ENCODE assay signal across 25 cellular contexts in the genomic region with DNA sequence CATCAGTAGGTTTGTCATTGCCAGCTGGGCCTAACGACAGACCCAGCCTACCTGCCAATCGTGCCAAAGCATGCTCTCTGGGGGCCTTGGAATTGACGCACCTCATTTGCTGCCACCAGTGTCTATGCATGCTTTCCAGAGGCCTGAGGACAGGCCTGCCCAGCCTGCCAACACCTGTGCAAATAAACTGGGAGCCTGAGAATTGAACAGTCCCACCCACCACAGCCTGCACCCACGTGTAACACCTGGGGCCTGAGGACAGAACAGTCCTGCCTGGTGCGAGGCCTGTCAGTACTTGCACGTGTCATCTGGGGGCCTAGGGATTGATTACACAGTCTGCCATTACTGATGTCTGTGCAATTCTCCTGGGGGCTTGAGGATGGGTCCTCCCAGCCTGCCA.
"Had no signal": no experiment of that assay in that cellular context is flagged by ENCODE, and none has a peak within 500 bp of the region (broad histone marks: within the 10 kb centered on the region; RNA-seq: fewer than 3 reads in every experiment).

No MANE protein-coding gene starts in this region.

- H3K27ac ChIP-seq: left lung, neural progenitor cell, prostate gland, spleen, testis, vagina had no signal

- ATAC-seq: activated T-helper 17 cell treated with anti-CD3 and anti-CD28 coated beads, Interleukin-2, amount 50 U/mL, for 72 hours; left lung; naive thymus-derived CD4-positive, alpha-beta T cell had no signal

- H3K9ac ChIP-seq: neural progenitor cell had no signal

- H3K4me1 ChIP-seq: neural progenitor cell, prostate gland, testis had no signal

- H3K27me3 ChIP-seq: left lung, neural progenitor cell, spleen, testis, vagina had no signal

- H3K4me2 ChIP-seq: neural progenitor cell had no signal

- DNase-seq: activated CD4-positive, alpha-beta T cell treated with anti-CD3 and anti-CD28 coated beads for 1 hour; activated CD4-positive, alpha-beta T cell treated with anti-CD3 and anti-CD28 coated beads, Interleukin-2, amount 50 U/mL, for 1 hour; activated CD8-positive, alpha-beta memory T cell treated with anti-CD3 and anti-CD28 coated beads, Interleukin-2, amount 50 U/mL, for 4 hours; activated naive CD4-positive, alpha-beta T cell; activated naive CD8-positive, alpha-beta T cell treated with anti-CD3 and anti-CD28 coated beads for 36 hours; activated T-cell treated with anti-CD3 and anti-CD28 coated beads, Interleukin-2, amount 50 U/mL, for 24 hours; cortex of kidney; endodermal cell; foreskin fibroblast; immature natural killer cell; kidney glomerular epithelial cell; naive thymus-derived CD4-positive, alpha-beta T cell; spleen; stimulated activated CD4-positive, alpha-beta T cell treated with anti-CD3 and anti-CD28 coated beads, Interleukin-4, amount 100 ng/mL, for 1 hour; stimulated activated naive CD4-positive, alpha-beta T cell; T-helper 9 cell; testis; trophoblast cell had no signal

- H3K9me3 ChIP-seq: left lung, prostate gland, spleen, testis, vagina had no signal

- FAIRE-seq: astrocyte had no signal

- H2AFZ ChIP-seq: neural progenitor cell had no signal

- H3K36me3 ChIP-seq: left lung, neural progenitor cell, prostate gland, spleen, vagina had no signal

- H3K4me3 ChIP-seq: left lung, lung, neural progenitor cell, prostate gland, spleen, testis, vagina had no signal
